Comparison of ENCODE assay signal across 7 cellular contexts in genomic region chr17:20143740-20144139, GRCh38.
"Had no signal": no experiment of that assay in that cellular context is flagged by ENCODE, and none has a peak within 500 bp of the region (broad histone marks: within the 10 kb centered on the region; RNA-seq: fewer than 3 reads in every experiment).

No MANE protein-coding gene starts in this region.

- H3K4me3 Mint-ChIP-seq: H9, IgD-negative memory B cell had no signal

- ATAC-seq: HepG2 had no signal

- H3K27ac ChIP-seq: GM23248, HL-60 had no signal

- H2AFZ ChIP-seq: GM23248 had no signal

- H3K9ac ChIP-seq: GM23248 had no signal

- DNase-seq: GM23248, H9, HCEC 1CT, KBM-7 had no signal

- H3K27ac Mint-ChIP-seq: IgD-negative memory B cell had no signal

- H3K4me3 ChIP-seq: GM23248 had no signal
